ENCODE assay signal across 9 cellular contexts in genomic region chr4:180828455-180829018, GRCh38.
DNase-seq lines count a peak whose midpoint lies in the region; ATAC-seq, FAIRE-seq and TF ChIP-seq lines count a peak whose summit lies in the region.
"Had no signal": no experiment of that assay in that cellular context is flagged by ENCODE, and none has a peak within 500 bp of the region (broad histone marks: within the 10 kb centered on the region; RNA-seq: fewer than 3 reads in every experiment).

No MANE protein-coding gene starts in this region.

- no peaks in the 10 kb centered on the region for H4K20me1 ChIP-seq in astrocyte (ENCODE audit: insufficient read depth, low read length)

- CTCF ChIA-PET in AG04450 (lab: Charles Lee), result interaction anchor here (0.6 to 3.4 kb wide), 21 partner anchors 9 to 700 kb away, joined by 3 to 65 read pairs (median 4); no protein-coding TSS in a partner anchor
- CTCF ChIA-PET in activated CD4-positive, alpha-beta memory T cell treated with anti-CD3 and anti-CD28 coated beads for 36 hours (lab: Charles Lee), result no interaction called here

- peaks cover 12% of the 10 kb centered on the region for H3K4me1 Mint-ChIP-seq in astrocyte (ENCODE audit: low read depth, unreplicated experiment)
- no peaks in the 10 kb centered on the region for H3K4me1 Mint-ChIP-seq in activated CD4-positive, alpha-beta memory T cell treated with anti-CD3 and anti-CD28 coated beads for 36 hours (ENCODE audit: low read depth)
- H3K4me1 Mint-ChIP-seq: central memory CD8-positive, alpha-beta T cell had no signal

- no peak overlapping the region for H3K27ac ChIP-seq in AG04450 (ENCODE audit: low read depth, low read length)
- H3K27ac ChIP-seq in astrocyte (ENCODE audit: low read depth, low read length), result no peak overlapping the region

- H3K79me2 ChIP-seq in astrocyte (ENCODE audit: insufficient read depth, low read length), result no peaks in the 10 kb centered on the region

- peak; percentile 23 for FAIRE-seq in astrocyte (lab: Jason Lieb, UNC)

- TF ChIP-seq CTCF in AG04450 (IDR thresholded peaks at IDR 0.05; ENCODE audit: low read depth, low read length), result peak; percentile 84
- peak; percentile 76 for TF ChIP-seq CTCF in astrocyte (IDR thresholded peaks at IDR 0.05; ENCODE audit: insufficient read depth, low read depth, low read length)

- peaks cover 7% of the 10 kb centered on the region for H3K4me1 ChIP-seq in astrocyte (ENCODE audit: insufficient read depth, low read length)

- H2AFZ ChIP-seq in astrocyte (ENCODE audit: low read depth, low read length), result no peak overlapping the region

- H3K4me2 ChIP-seq in astrocyte (ENCODE audit: low read length), result no peak overlapping the region

- H3K9me3 ChIP-seq in AG04450 (ENCODE audit: control insufficient read depth, insufficient read depth, low read length) (no peaks in the 10 kb centered on the region), astrocyte (ENCODE audit: insufficient read depth, low read depth, low read length) (no peaks in the 10 kb centered on the region)

- ATAC-seq in left colon (no peak), HG03159 (IDR thresholded peaks at IDR 0.05; ENCODE audit: unreplicated experiment) (no peak)

- no peaks in the 10 kb centered on the region for H3K27me3 ChIP-seq in AG04450 (ENCODE audit: control insufficient read depth, insufficient read depth, low read length)
- no peaks in the 10 kb centered on the region for H3K27me3 ChIP-seq in H7 (ENCODE audit: control insufficient read depth, insufficient read depth, low read length)
- H3K27me3 ChIP-seq in astrocyte (ENCODE audit: insufficient read depth, low read length), result no peaks in the 10 kb centered on the region

- no peak overlapping the region for H3K9ac ChIP-seq in astrocyte (ENCODE audit: low read length)

- POLR2A ChIA-PET in AG04450 (lab: Yijun Ruan, JAX), result interaction anchor here (0.6 kb wide), 1 partner anchor 114 kb away, joined by 3 read pairs; no protein-coding TSS in a partner anchor
- POLR2A ChIA-PET in activated CD4-positive, alpha-beta memory T cell treated with anti-CD3 and anti-CD28 coated beads for 36 hours (lab: Charles Lee), result no interaction called here

- peak; percentile 51 for DNase-seq in AG04450 (ENCODE audit: low read depth, low spot score)
- DNase-seq in H7, result peak; percentile 10
- DNase-seq in NCI-H2227 (lab: John Stamatoyannopoulos, UW; ENCODE audit: unreplicated experiment), result peak; percentile 47
- peak; percentile 48 for DNase-seq in astrocyte (ENCODE audit: low read depth)
- peak; percentile 84 for DNase-seq in left kidney (ENCODE audit: low read depth, low spot score)
- DNase-seq in left colon, result no peak
- DNase-seq in activated CD4-positive, alpha-beta memory T cell treated with anti-CD3 and anti-CD28 coated beads for 36 hours, result no peak

- H3K36me3 ChIP-seq in H7 (replicated peaks; ENCODE audit: control insufficient read depth, insufficient read depth, low read length) (no peaks in the 10 kb centered on the region), astrocyte (ENCODE audit: insufficient read depth, low read length) (no peaks in the 10 kb centered on the region)

- H3K4me3 ChIP-seq in AG04450 (ENCODE audit: low read depth, low read length), result no peak overlapping the region
- no peak overlapping the region for H3K4me3 ChIP-seq in H7 (ENCODE audit: insufficient read depth, low read depth, low read length)
- no peak overlapping the region for H3K4me3 ChIP-seq in astrocyte (ENCODE audit: insufficient read depth, low read depth, low read length)

- no peak overlapping the region for H3K4me3 Mint-ChIP-seq in astrocyte (ENCODE audit: unreplicated experiment)
- H3K4me3 Mint-ChIP-seq in activated CD4-positive, alpha-beta memory T cell treated with anti-CD3 and anti-CD28 coated beads for 36 hours, result no peak overlapping the region
- H3K4me3 Mint-ChIP-seq: central memory CD8-positive, alpha-beta T cell had no signal

- H3K36me3 Mint-ChIP-seq in astrocyte (ENCODE audit: low read depth, unreplicated experiment), result peaks cover 1% of the 10 kb centered on the region
- no peaks in the 10 kb centered on the region for H3K36me3 Mint-ChIP-seq in activated CD4-positive, alpha-beta memory T cell treated with anti-CD3 and anti-CD28 coated beads for 36 hours

- peaks cover 4% of the 10 kb centered on the region for H3K9me3 Mint-ChIP-seq in astrocyte (ENCODE audit: unreplicated experiment)
- peaks cover 4% of the 10 kb centered on the region for H3K9me3 Mint-ChIP-seq in activated CD4-positive, alpha-beta memory T cell treated with anti-CD3 and anti-CD28 coated beads for 36 hours

- no peaks in the 10 kb centered on the region for H3K27me3 Mint-ChIP-seq in astrocyte (ENCODE audit: low read depth, unreplicated experiment)
- no peaks in the 10 kb centered on the region for H3K27me3 Mint-ChIP-seq in activated CD4-positive, alpha-beta memory T cell treated with anti-CD3 and anti-CD28 coated beads for 36 hours
- H3K27me3 Mint-ChIP-seq: central memory CD8-positive, alpha-beta T cell had no signal

- peak overlapping the region; percentile 83 for H3K27ac Mint-ChIP-seq in astrocyte (ENCODE audit: unreplicated experiment)
- no peak overlapping the region for H3K27ac Mint-ChIP-seq in activated CD4-positive, alpha-beta memory T cell treated with anti-CD3 and anti-CD28 coated beads for 36 hours

- intact Hi-C loops in left colon (cut with DNase I, micrococcal nuclease), result no loop called here
- intact Hi-C loops in activated CD4-positive, alpha-beta memory T cell treated with anti-CD3 and anti-CD28 coated beads for 36 hours (cut with micrococcal nuclease), result no loop called here

Comparison
In these comparisons a context has a peak if more than half of its experiments do, and no peak if none do; other contexts are left out.
1. DNase-seq: peak in AG04450 (single experiment), H7 (single experiment), NCI-H2227 (single experiment), astrocyte (single experiment) and left kidney (single experiment); none in left colon (0 of 2) and activated CD4-positive, alpha-beta memory T cell treated with anti-CD3 and anti-CD28 coated beads for 36 hours (single experiment).